In genomic region chr15:72140088-72140487, GRCh38 we compare ENCODE assay signal across 18 cellular contexts. TPM values are rescaled to one million over a fixed set of nuclear protein-coding genes. Genes with fewer than 3 reads are reported as not detected.
DNase-seq lines count a peak whose midpoint lies in the region; ATAC-seq and TF ChIP-seq lines count a peak whose summit lies in the region.
"Had no signal": no experiment of that assay in that cellular context is flagged by ENCODE, and none has a peak within 500 bp of the region (broad histone marks: within the 10 kb centered on the region; RNA-seq: fewer than 3 reads in every experiment).

No MANE protein-coding gene starts in this region.

- TF ChIP-seq CTCF in MCF 10A (IDR thresholded peaks at IDR 0.05; ENCODE audit: unreplicated experiment) (no peak), mammary epithelial cell (conservative IDR thresholded peaks at IDR 0.05 in 1 of 2, IDR thresholded peaks at IDR 0.05 in 1 of 2; ENCODE audit: extremely low read depth in 1 of 2, insufficient read depth in 1 of 2, low read depth in 1 of 2, low read length in 2 of 2) (no peak), heart right ventricle (IDR thresholded peaks at IDR 0.05) (no peak), nephron (IDR thresholded peaks at IDR 0.05; ENCODE audit: unreplicated experiment in 3 of 3) (no peak)
- no peak for TF ChIP-seq CTCF in CD8-positive, alpha-beta T cell (IDR thresholded peaks at IDR 0.05)

- H3K27me3 Mint-ChIP-seq in MCF 10A (ENCODE audit: insufficient read depth, unreplicated experiment) (no peaks in the 10 kb centered on the region), nephron (ENCODE audit: low read depth) (no peaks in the 10 kb centered on the region)
- H3K27me3 Mint-ChIP-seq in CD8-positive, alpha-beta T cell (ENCODE audit: low read depth) = no peaks in the 10 kb centered on the region
- H3K27me3 Mint-ChIP-seq: CD4-positive, alpha-beta memory T cell had no signal

- CTCF ChIA-PET in MCF 10A (lab: Yijun Ruan, JAX) = interaction anchor here (1.2 kb wide), 2 partner anchors 16 to 17 kb away, joined by 5 to 6 read pairs; no protein-coding TSS in a partner anchor
- CTCF ChIA-PET in mammary epithelial cell (lab: Charles Lee; ENCODE audit: low non-redundant PET) = no interaction called here
- CTCF ChIA-PET in CD8-positive, alpha-beta T cell (lab: Charles Lee) = interaction anchor here (1.2 to 1.6 kb wide), 2 partner anchors 9 to 16 kb away, joined by 3 to 8 read pairs; no protein-coding TSS in a partner anchor

- no peaks in the 10 kb centered on the region for H3K27me3 ChIP-seq in mammary epithelial cell (ENCODE audit: insufficient read depth, low read length)
- H3K27me3 ChIP-seq in heart right ventricle = no peaks in the 10 kb centered on the region
- H3K27me3 ChIP-seq in CD8-positive, alpha-beta T cell (ENCODE audit: insufficient read depth, low read length) = no peaks in the 10 kb centered on the region
- H3K27me3 ChIP-seq: BLaER1 had no signal

- WGBS in mammary epithelial cell (ENCODE audit: low coverage, missing lambda C conversion rate) = 100% methylated on average over 3 of the region's 3 CpGs
- 64 to 78% methylated on average over 3 of the region's 3 CpGs for WGBS in heart right ventricle, 2 donors

- no peaks in the 10 kb centered on the region for H3K4me1 ChIP-seq in mammary epithelial cell (ENCODE audit: insufficient read depth, low read length)
- peaks cover 0 to 28% (median 13%) of the 10 kb centered on the region in 9 donors for H3K4me1 ChIP-seq in heart right ventricle
- H3K4me1 ChIP-seq in CD8-positive, alpha-beta T cell (ENCODE audit: insufficient read depth, low read length) = no peaks in the 10 kb centered on the region

- intact Hi-C loops in MCF 10A (cut with micrococcal nuclease) = no loop called here
- intact Hi-C loops in mammary epithelial cell (cut with micrococcal nuclease) = no loop called here
- intact Hi-C loops in heart right ventricle (cut with DNase I) = no loop called here
- intact Hi-C loops in left cardiac atrium (cut with DNase I) = no loop called here
- intact Hi-C loops in CD8-positive, alpha-beta T cell (cut with DNase I, micrococcal nuclease) = no loop called here

- no peaks in the 10 kb centered on the region for H4K20me1 ChIP-seq in mammary epithelial cell (ENCODE audit: insufficient read depth, low read length)
- H4K20me1 ChIP-seq: BLaER1 had no signal

- POLR2A ChIA-PET in MCF 10A (lab: Yijun Ruan, JAX) = no interaction called here
- POLR2A ChIA-PET in CD8-positive, alpha-beta T cell (lab: Charles Lee) = no interaction called here

- H3K9ac ChIP-seq in mammary epithelial cell (ENCODE audit: insufficient read depth, low read length) = no peak overlapping the region
- H3K9ac ChIP-seq: BLaER1 had no signal

- no peak overlapping the region for H3K4me2 ChIP-seq in mammary epithelial cell (ENCODE audit: insufficient read depth, low read depth, low read length)

- H3K27ac Mint-ChIP-seq in MCF 10A (ENCODE audit: low read depth, unreplicated experiment) = no peak overlapping the region
- peak overlapping the region in 2 of 3 experiments; percentile 54 to 66 for H3K27ac Mint-ChIP-seq in nephron
- no peak overlapping the region for H3K27ac Mint-ChIP-seq in CD8-positive, alpha-beta T cell
- H3K27ac Mint-ChIP-seq: H9 had no signal

- peaks cover 6% of the 10 kb centered on the region for H3K36me3 Mint-ChIP-seq in MCF 10A (ENCODE audit: insufficient read depth, unreplicated experiment)
- peaks cover 5% of the 10 kb centered on the region for H3K36me3 Mint-ChIP-seq in nephron (ENCODE audit: low read depth)
- no peaks in the 10 kb centered on the region for H3K36me3 Mint-ChIP-seq in CD8-positive, alpha-beta T cell
- H3K36me3 Mint-ChIP-seq: CD14-positive monocyte had no signal

- H3K4me3 Mint-ChIP-seq in MCF 10A (ENCODE audit: unreplicated experiment) (no peak overlapping the region), nephron (no peak overlapping the region)
- H3K4me3 Mint-ChIP-seq in CD8-positive, alpha-beta T cell = no peak overlapping the region
- H3K4me3 Mint-ChIP-seq: CD14-positive monocyte; CD4-positive, alpha-beta memory T cell; H9 had no signal

- BruUV-seq in MCF 10A (replicated peaks; lab: Mats Ljungman, UMichigan) (TSS peak; percentile 16), mammary epithelial cell (replicated peaks; lab: Mats Ljungman, UMichigan) (no TSS peak)

- no peak overlapping the region for H3K27ac ChIP-seq in mammary epithelial cell (ENCODE audit: insufficient read depth, low read depth, low read length)
- H3K27ac ChIP-seq in heart right ventricle = peak overlapping the region in 8 of 10 donors; percentile 24 to 69 (median 46)
- H3K27ac ChIP-seq in CD8-positive, alpha-beta T cell (ENCODE audit: low read depth, low read length) = no peak overlapping the region
- H3K27ac ChIP-seq: BLaER1, HL-60 had no signal

- H3K4me3 ChIP-seq in mammary epithelial cell (replicated peaks in 1 of 3; ENCODE audit: insufficient read depth in 1 of 3, low read depth in 2 of 3, low read length in 3 of 3) (no peak overlapping the region), heart right ventricle (no peak overlapping the region)
- H3K4me3 ChIP-seq in CD8-positive, alpha-beta T cell (ENCODE audit: low read depth, low read length) = no peak overlapping the region
- H3K4me3 ChIP-seq: BLaER1 had no signal

- ATAC-seq in heart right ventricle (peak in 2 of 8 donors; percentile 12 to 48), left cardiac atrium (no peak), GM18868 (IDR thresholded peaks at IDR 0.05; ENCODE audit: unreplicated experiment) (no peak), GM19324 (IDR thresholded peaks at IDR 0.05; ENCODE audit: low FRiP score, unreplicated experiment) (no peak)
- no peak for ATAC-seq in CD8-positive, alpha-beta T cell

- H3K79me2 ChIP-seq in mammary epithelial cell (ENCODE audit: insufficient read depth, low read length) = no peaks in the 10 kb centered on the region

- H3K9me3 ChIP-seq in mammary epithelial cell (replicated peaks; ENCODE audit: insufficient read depth, low read length) = no peaks in the 10 kb centered on the region
- no peaks in the 10 kb centered on the region for H3K9me3 ChIP-seq in heart right ventricle
- no peaks in the 10 kb centered on the region for H3K9me3 ChIP-seq in CD8-positive, alpha-beta T cell (ENCODE audit: low read length)
- H3K9me3 ChIP-seq: BLaER1 had no signal

- H3K36me3 ChIP-seq in mammary epithelial cell (ENCODE audit: insufficient read depth, low read length) (no peaks in the 10 kb centered on the region), heart right ventricle (no peaks in the 10 kb centered on the region)
- no peaks in the 10 kb centered on the region for H3K36me3 ChIP-seq in CD8-positive, alpha-beta T cell (ENCODE audit: insufficient read depth, low read length)

- DNase-seq in MCF 10A (ENCODE audit: unreplicated experiment) (no peak), mammary epithelial cell (no peak), heart right ventricle (no peak), left cardiac atrium (no peak)
- DNase-seq in CD8-positive, alpha-beta T cell = no peak
- DNase-seq: 8988T; Calu3; CD4-positive, alpha-beta memory T cell; DMS79 treated with DMSO at 0.1 percent for 48 hours; GF-D8; H9 had no signal

- no peaks in the 10 kb centered on the region for H3K9me3 Mint-ChIP-seq in MCF 10A (ENCODE audit: unreplicated experiment)
- no peaks in the 10 kb centered on the region for H3K9me3 Mint-ChIP-seq in nephron
- H3K9me3 Mint-ChIP-seq in CD8-positive, alpha-beta T cell = no peaks in the 10 kb centered on the region
- H3K9me3 Mint-ChIP-seq: CD14-positive monocyte, H9 had no signal

- dilution Hi-C loops in mammary epithelial cell (cut with HindIII; ENCODE audit: low sequenced_read_pairs) = no loop called here

- no peaks in the 10 kb centered on the region for H3K4me1 Mint-ChIP-seq in MCF 10A (ENCODE audit: insufficient read depth, unreplicated experiment)
- peaks cover 28% of the 10 kb centered on the region for H3K4me1 Mint-ChIP-seq in nephron
- no peaks in the 10 kb centered on the region for H3K4me1 Mint-ChIP-seq in CD8-positive, alpha-beta T cell (ENCODE audit: low read depth)
- H3K4me1 Mint-ChIP-seq: CD4-positive, alpha-beta memory T cell; H9 had no signal

- in situ Hi-C loops in mammary epithelial cell (cut with MboI; ENCODE audit: low sequenced_read_pairs in 2 of 2) = no loop called here

- no peak overlapping the region for H2AFZ ChIP-seq in mammary epithelial cell (ENCODE audit: low read depth, low read length)

RNA-seq across cellular contexts. Expression of gene SENP8, which starts 21.9 kb away (rescaled TPM):
- 3.8 and 5.0 TPM in 2 replicates for total RNA-seq in MCF 10A (2022)
- 1 to 10 TPM; 2.7 to 4.0 TPM for total RNA-seq in mammary epithelial cell
- 2.0 TPM for polyA plus RNA-seq in mammary epithelial cell
- not detected for polyA minus RNA-seq in mammary epithelial cell
- total RNA-seq in heart right ventricle = 1 to 10 TPM; 5.2 to 8.8 (median 6.7) TPM
- polyA plus RNA-seq in heart right ventricle = 1 to 10 TPM; 1.8 to 3.2 TPM
- 1 to 10 TPM; 3.6 to 4.7 TPM for total RNA-seq in left cardiac atrium
- total RNA-seq in CD8-positive, alpha-beta T cell = under 1 TPM in 1 of 2 experiments, not detected in 1; 0.22 TPM

RNA-seq across cellular contexts. Expression of gene MYO9A, which starts 22.1 kb away (rescaled TPM):
- 29.7 and 40.8 TPM in 2 replicates for total RNA-seq in MCF 10A (2022)
- total RNA-seq in mammary epithelial cell = 10 to 100 TPM; 43.2 to 55.2 TPM
- polyA plus RNA-seq in mammary epithelial cell = 8.7 TPM
- polyA minus RNA-seq in mammary epithelial cell = 187 TPM
- total RNA-seq in heart right ventricle = 10 to 100 TPM; 23.4 to 36.9 (median 30.0) TPM
- polyA plus RNA-seq in heart right ventricle = 1 to 10 TPM; 3.7 to 4.4 TPM
- 10 to 100 TPM; 30.3 to 31.8 TPM for total RNA-seq in left cardiac atrium
- 10 to 100 TPM; 15.1 to 20.0 TPM for total RNA-seq in CD8-positive, alpha-beta T cell

RNA-seq across cellular contexts. Expression of gene GRAMD2A, which starts 57.5 kb away (rescaled TPM):
- 0.42 and 0.93 TPM in 2 replicates for total RNA-seq in MCF 10A (2022)
- total RNA-seq in mammary epithelial cell = 10 to 100 TPM; 16.0 to 45.0 TPM
- polyA plus RNA-seq in mammary epithelial cell = 13.0 TPM
- 14.2 TPM for polyA minus RNA-seq in mammary epithelial cell
- under 1 TPM in 1 of 10 donors, not detected in 9; 0.20 TPM for total RNA-seq in heart right ventricle
- under 1 TPM in 1 of 2 donors, not detected in 1; 0.06 TPM for polyA plus RNA-seq in heart right ventricle
- total RNA-seq in left cardiac atrium = not detected
- not detected for total RNA-seq in CD8-positive, alpha-beta T cell
- total RNA-seq: CD4-positive, alpha-beta memory T cell; HT1080 had no signal
- polyA plus RNA-seq: CD14-positive monocyte; CD4-positive, alpha-beta memory T cell had no signal

Comparison
In these comparisons a context has a peak if more than half of its experiments do, and no peak if none do; other contexts are left out.
1. H3K27ac Mint-ChIP-seq: peak in nephron (2 of 3); none in MCF 10A (single experiment) and CD8-positive, alpha-beta T cell (single experiment).
2. H3K27ac ChIP-seq: peak in heart right ventricle (8 of 10); none in mammary epithelial cell (single experiment) and CD8-positive, alpha-beta T cell (single experiment).